In the genomic region with DNA sequence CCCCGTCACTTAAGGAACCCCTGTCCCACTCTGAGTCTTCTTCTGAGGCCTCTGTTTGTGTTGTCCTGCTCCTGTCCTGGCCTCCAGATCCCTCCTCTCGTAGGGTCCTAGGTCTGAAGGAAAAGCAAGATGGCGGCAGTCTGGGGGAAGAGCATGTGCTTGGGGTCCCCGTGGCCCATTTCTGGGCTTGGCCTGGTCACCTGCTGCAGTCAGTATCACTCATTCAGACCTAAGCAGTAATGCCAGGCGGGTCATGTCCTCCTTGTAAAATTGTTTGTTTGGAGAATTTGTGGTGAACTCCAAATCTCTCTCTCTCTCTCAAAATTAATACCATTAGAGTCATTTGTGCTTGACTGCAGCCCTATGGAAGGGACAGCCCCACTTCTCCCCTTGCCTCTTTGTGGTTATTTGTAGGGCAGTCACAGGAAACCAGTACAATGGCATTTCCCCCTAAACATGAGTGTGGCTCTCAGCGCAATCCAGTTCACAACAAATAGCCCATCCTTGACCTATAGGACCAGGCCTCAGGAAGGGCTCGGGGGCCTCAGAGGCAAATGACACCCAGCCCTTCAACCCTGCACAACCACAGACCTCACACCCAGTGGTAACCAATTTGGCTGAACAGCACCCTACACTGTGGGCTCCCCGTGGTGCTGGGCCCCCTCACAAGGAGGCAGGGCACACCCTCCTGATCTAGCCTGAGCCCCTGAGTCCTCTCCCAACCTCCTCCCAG, we compare ENCODE assay signal across 10 cellular contexts.
DNase-seq lines count a peak whose midpoint lies in the region; ATAC-seq and TF ChIP-seq lines count a peak whose summit lies in the region.
"Had no signal": no experiment of that assay in that cellular context is flagged by ENCODE, and none has a peak within 500 bp of the region (broad histone marks: within the 10 kb centered on the region; RNA-seq: fewer than 3 reads in every experiment).

No MANE protein-coding gene starts in this region.

- no peaks in the 10 kb centered on the region for H3K36me3 Mint-ChIP-seq in effector memory CD8-positive, alpha-beta T cell (ENCODE audit: insufficient read depth)
- peaks cover 23% of the 10 kb centered on the region for H3K36me3 Mint-ChIP-seq in glutamatergic neuron (ENCODE audit: unreplicated experiment)

- H3K4me1 Mint-ChIP-seq in effector memory CD8-positive, alpha-beta T cell (ENCODE audit: low read depth in 2 of 2), result peaks cover 22 to 26% of the 10 kb centered on the region in 2 donors
- H3K4me1 Mint-ChIP-seq in glutamatergic neuron (ENCODE audit: low read depth, unreplicated experiment), result no peaks in the 10 kb centered on the region

- TF ChIP-seq CTCF in glutamatergic neuron (IDR thresholded peaks at IDR 0.05; ENCODE audit: partially characterized antibody, unreplicated experiment), result no peak

- peak; percentile 11 to 25 (median 25) for DNase-seq in effector memory CD8-positive, alpha-beta T cell
- DNase-seq in AG20443 (ENCODE audit: low spot score) (no peak), A172 (ENCODE audit: low spot score) (no peak), glutamatergic neuron (no peak)
- DNase-seq: heart left ventricle, NCI-H526 treated with DMSO at 0.1 percent for 48 hours had no signal

- peaks cover 0 to 11% of the 10 kb centered on the region in 2 donors for H3K27me3 Mint-ChIP-seq in effector memory CD8-positive, alpha-beta T cell
- peaks cover 23% of the 10 kb centered on the region for H3K27me3 Mint-ChIP-seq in glutamatergic neuron (ENCODE audit: unreplicated experiment)

- peak overlapping the region; percentile 62 to 86 for H3K27ac Mint-ChIP-seq in effector memory CD8-positive, alpha-beta T cell
- H3K27ac Mint-ChIP-seq in glutamatergic neuron (ENCODE audit: unreplicated experiment), result no peak overlapping the region

- TF ChIP-seq POLR2A in GM18505 (IDR thresholded peaks at IDR 0.05; ENCODE audit: borderline replicate concordance, extremely low read depth, insufficient read depth, insufficient read length), result no peak

- H3K9me3 Mint-ChIP-seq in effector memory CD8-positive, alpha-beta T cell, result no peaks in the 10 kb centered on the region
- peaks cover 55% of the 10 kb centered on the region for H3K9me3 Mint-ChIP-seq in glutamatergic neuron (ENCODE audit: unreplicated experiment)

- peak; percentile 79 for ATAC-seq in GM18505 (IDR thresholded peaks at IDR 0.05; ENCODE audit: unreplicated experiment)
- ATAC-seq in GM21390 (IDR thresholded peaks at IDR 0.05; ENCODE audit: unreplicated experiment), result peak; percentile 82
- peak; percentile 80 for ATAC-seq in HG03108 (IDR thresholded peaks at IDR 0.05; ENCODE audit: unreplicated experiment)
- ATAC-seq in effector memory CD8-positive, alpha-beta T cell (replicated peaks), result peak; percentile 81
- ATAC-seq in GM21381 (IDR thresholded peaks at IDR 0.05; ENCODE audit: unreplicated experiment), result no peak
- ATAC-seq: heart left ventricle had no signal

- peak overlapping the region; percentile 66 to 68 for H3K4me3 Mint-ChIP-seq in effector memory CD8-positive, alpha-beta T cell
- H3K4me3 Mint-ChIP-seq in glutamatergic neuron (ENCODE audit: unreplicated experiment), result no peak overlapping the region

Comparison
In these comparisons a context has a peak if more than half of its experiments do, and no peak if none do; other contexts are left out.
1. DNase-seq: peak in effector memory CD8-positive, alpha-beta T cell (3 of 3); none in AG20443 (single experiment), A172 (single experiment) and glutamatergic neuron (single experiment).